10 cellular contexts compared by ENCODE assay signal in genomic region chr10:22604314-22605091, GRCh38.
A peak's percentile ranks its signal among the peaks of the same experiment; 100 is the strongest.
DNase-seq lines count a peak whose midpoint lies in the region; ATAC-seq and TF ChIP-seq lines count a peak whose summit lies in the region.
"Had no signal": no experiment of that assay in that cellular context is flagged by ENCODE, and none has a peak within 500 bp of the region (broad histone marks: within the 10 kb centered on the region; RNA-seq: fewer than 3 reads in every experiment).

No MANE protein-coding gene starts in this region.

- no peaks in the 10 kb centered on the region for H3K27me3 Mint-ChIP-seq in GM23338 (ENCODE audit: insufficient read depth, low read depth, poor library complexity)
- H3K27me3 Mint-ChIP-seq in activated CD8-positive, alpha-beta T cell treated with anti-CD3 and anti-CD28 coated beads for 36 hours = no peaks in the 10 kb centered on the region

- H3K27me3 ChIP-seq in GM23338 (ENCODE audit: insufficient read depth) = no peaks in the 10 kb centered on the region

- peak overlapping the region; percentile 41; the same call in 1 of the 2 replicates for H3K27ac Mint-ChIP-seq in GM23338
- H3K27ac Mint-ChIP-seq in activated CD8-positive, alpha-beta T cell treated with anti-CD3 and anti-CD28 coated beads for 36 hours = peak overlapping the region; percentile 73
- peak overlapping the region; percentile 88 for H3K27ac Mint-ChIP-seq in stimulated activated effector memory CD8-positive, alpha-beta T cell treated with anti-CD3 and anti-CD28 coated beads, Interleukin-12 subunit alpha, Interleukin-12 subunit beta, amount 100 ng/mL, for 72 hours
- H3K27ac Mint-ChIP-seq: activated naive CD4-positive, alpha-beta T cell treated with anti-CD3 and anti-CD28 coated beads for 36 hours had no signal

- no peak overlapping the region for H3K4me3 Mint-ChIP-seq in GM23338
- H3K4me3 Mint-ChIP-seq in activated CD8-positive, alpha-beta T cell treated with anti-CD3 and anti-CD28 coated beads for 36 hours = no peak overlapping the region
- peak overlapping the region; percentile 66 for H3K4me3 Mint-ChIP-seq in stimulated activated effector memory CD8-positive, alpha-beta T cell treated with anti-CD3 and anti-CD28 coated beads, Interleukin-12 subunit alpha, Interleukin-12 subunit beta, amount 100 ng/mL, for 72 hours
- H3K4me3 Mint-ChIP-seq: activated naive CD4-positive, alpha-beta T cell treated with anti-CD3 and anti-CD28 coated beads for 36 hours had no signal

- no peaks in the 10 kb centered on the region; the same call in none of the 2 replicates for H4K20me1 ChIP-seq in GM23338 (replicated peaks; ENCODE audit: insufficient read depth)

- POLR2A ChIA-PET in activated CD8-positive, alpha-beta T cell treated with anti-CD3 and anti-CD28 coated beads for 36 hours (lab: Charles Lee) = interaction anchor here (0.5 to 1.5 kb wide), 4 partner anchors 19 to 228 kb away, joined by 3 to 6 read pairs (median 3); no protein-coding TSS in a partner anchor

- H3K4me1 Mint-ChIP-seq in GM23338 = peaks cover 24% of the 10 kb centered on the region
- H3K4me1 Mint-ChIP-seq in activated CD8-positive, alpha-beta T cell treated with anti-CD3 and anti-CD28 coated beads for 36 hours (ENCODE audit: low read depth) = peaks cover 87% of the 10 kb centered on the region
- H3K4me1 Mint-ChIP-seq in stimulated activated effector memory CD8-positive, alpha-beta T cell treated with anti-CD3 and anti-CD28 coated beads, Interleukin-12 subunit alpha, Interleukin-12 subunit beta, amount 100 ng/mL, for 72 hours = peaks cover 84% of the 10 kb centered on the region

- H3K27ac ChIP-seq in GM23338 (ENCODE audit: low read depth) = peak overlapping the region; percentile 68; the same call in 1 of the 2 replicates

- TF ChIP-seq CTCF in GM23338 (conservative IDR thresholded peaks at IDR 0.05; ENCODE audit: low read depth in 2 of 2) = no peak
- no peak for TF ChIP-seq CTCF in activated CD8-positive, alpha-beta T cell treated with anti-CD3 and anti-CD28 coated beads for 36 hours (IDR thresholded peaks at IDR 0.05)

- no peaks in the 10 kb centered on the region for H3K9me2 ChIP-seq in GM23338 (ENCODE audit: insufficient read depth)

- peaks cover 21% of the 10 kb centered on the region for H3K36me3 Mint-ChIP-seq in GM23338 (ENCODE audit: low read depth)
- peaks cover 72% of the 10 kb centered on the region for H3K36me3 Mint-ChIP-seq in activated CD8-positive, alpha-beta T cell treated with anti-CD3 and anti-CD28 coated beads for 36 hours (ENCODE audit: low read depth)
- H3K36me3 Mint-ChIP-seq in stimulated activated effector memory CD8-positive, alpha-beta T cell treated with anti-CD3 and anti-CD28 coated beads, Interleukin-12 subunit alpha, Interleukin-12 subunit beta, amount 100 ng/mL, for 72 hours = peaks cover 72% of the 10 kb centered on the region

- H3K36me3 ChIP-seq in GM23338 (ENCODE audit: insufficient read depth) = no peaks in the 10 kb centered on the region

- H2AFZ ChIP-seq in GM23338 = no peak overlapping the region

- no peaks in the 10 kb centered on the region for H3F3A ChIP-seq in GM23338 (replicated peaks; ENCODE audit: low read depth)

- H3K79me2 ChIP-seq in GM23338 (replicated peaks; ENCODE audit: insufficient read depth) = peaks cover 20% of the 10 kb centered on the region; the same call in 1 of the 2 replicates

- no peak overlapping the region for H3K4me3 ChIP-seq in GM23338

- peak; percentile 45 for ATAC-seq in GM23338
- no peak for ATAC-seq in activated CD8-positive, alpha-beta T cell treated with anti-CD3 and anti-CD28 coated beads for 36 hours
- ATAC-seq in stimulated activated effector memory CD8-positive, alpha-beta T cell treated with anti-CD3 and anti-CD28 coated beads, Interleukin-12 subunit alpha, Interleukin-12 subunit beta, amount 100 ng/mL, for 72 hours = no peak
- ATAC-seq in HG03469 (IDR thresholded peaks at IDR 0.05; ENCODE audit: unreplicated experiment) = no peak
- ATAC-seq in HG03039 (IDR thresholded peaks at IDR 0.05; ENCODE audit: unreplicated experiment) = no peak
- no peak for ATAC-seq in HG03460 (IDR thresholded peaks at IDR 0.05; ENCODE audit: unreplicated experiment)

- CTCF ChIA-PET in activated CD8-positive, alpha-beta T cell treated with anti-CD3 and anti-CD28 coated beads for 36 hours (lab: Charles Lee) = interaction anchor here (0.9 to 2.4 kb wide), 6 partner anchors 15 to 611 kb away, joined by 3 to 7 read pairs (median 4); no protein-coding TSS in a partner anchor

- intact Hi-C loops in activated CD8-positive, alpha-beta T cell treated with anti-CD3 and anti-CD28 coated beads for 36 hours (cut with micrococcal nuclease) = loop anchor here (5.0 kb wide), 1 partner anchor 108 kb away; the partner anchor contains the start of gene PIP4K2A

- peaks cover 4% of the 10 kb centered on the region; the same call in 1 of the 2 replicates for H3K4me1 ChIP-seq in GM23338 (ENCODE audit: insufficient read depth)

- H3K9me3 Mint-ChIP-seq in GM23338 = no peaks in the 10 kb centered on the region
- H3K9me3 Mint-ChIP-seq in activated CD8-positive, alpha-beta T cell treated with anti-CD3 and anti-CD28 coated beads for 36 hours = no peaks in the 10 kb centered on the region
- no peaks in the 10 kb centered on the region for H3K9me3 Mint-ChIP-seq in stimulated activated effector memory CD8-positive, alpha-beta T cell treated with anti-CD3 and anti-CD28 coated beads, Interleukin-12 subunit alpha, Interleukin-12 subunit beta, amount 100 ng/mL, for 72 hours
- H3K9me3 Mint-ChIP-seq: activated naive CD4-positive, alpha-beta T cell treated with anti-CD3 and anti-CD28 coated beads for 36 hours had no signal

- H3K4me2 ChIP-seq in GM23338 = no peak overlapping the region

- DNase-seq in GM23338 (ENCODE audit: low spot score) = no peak
- no peak for DNase-seq in activated CD8-positive, alpha-beta T cell treated with anti-CD3 and anti-CD28 coated beads for 36 hours
- peak; percentile 29 for DNase-seq in globus pallidus (ENCODE audit: low spot score)
- no peak for DNase-seq in stimulated activated effector memory CD8-positive, alpha-beta T cell treated with anti-CD3 and anti-CD28 coated beads, Interleukin-12 subunit alpha, Interleukin-12 subunit beta, amount 100 ng/mL, for 72 hours (ENCODE audit: low spot score in 2 of 2)
- DNase-seq in NCI-H146 treated with DMSO at 0.1 percent for 48 hours (lab: John Stamatoyannopoulos, UW; ENCODE audit: unreplicated experiment) = no peak
- DNase-seq: activated CD4-positive, alpha-beta T cell treated with anti-CD3 and anti-CD28 coated beads, Interleukin-2, amount 50 U/mL, for 1 hour; activated naive CD4-positive, alpha-beta T cell treated with anti-CD3 and anti-CD28 coated beads for 36 hours had no signal

TF ChIP-seq in GM23338, 12 proteins besides CTCF, POLR2A, EP300 and RAD21:
- TF ChIP-seq POLR2AphosphoS5 (IDR thresholded peaks at IDR 0.05; ENCODE audit: low read depth) = no peak
- TF ChIP-seq JUNB (IDR thresholded peaks at IDR 0.05; ENCODE audit: unreplicated experiment) = no peak
